Comparison of ENCODE assay signal across 24 cellular contexts in the genomic region with DNA sequence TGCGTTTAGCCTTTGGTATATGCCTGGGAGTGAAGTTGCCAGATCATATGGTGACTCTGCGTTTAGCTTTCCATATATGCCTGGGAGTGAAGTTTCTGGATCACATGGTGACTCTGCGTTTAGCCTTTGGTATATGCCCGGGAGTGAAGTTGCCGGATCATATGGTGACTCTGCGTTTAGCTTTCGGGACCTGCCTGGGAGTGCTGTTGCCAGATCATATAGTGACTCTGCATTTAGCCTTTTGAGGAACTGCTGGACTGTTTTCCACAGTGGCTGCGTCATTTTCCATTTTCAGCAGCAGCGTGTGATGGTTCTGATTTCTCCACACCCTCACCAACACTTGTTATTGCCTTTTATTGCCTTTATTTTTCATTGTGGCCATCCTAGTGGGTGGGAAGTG.
DNase-seq lines count a peak whose midpoint lies in the region; ATAC-seq and TF ChIP-seq lines count a peak whose summit lies in the region.
"Had no signal": no experiment of that assay in that cellular context is flagged by ENCODE, and none has a peak within 500 bp of the region (broad histone marks: within the 10 kb centered on the region; RNA-seq: fewer than 3 reads in every experiment).

No MANE protein-coding gene starts in this region.

- intact Hi-C loops in natural killer cell (cut with micrococcal nuclease): no loop called here
- intact Hi-C loops in dendritic cell treated with granulocyte-macrophage colony-stimulating factor and Interleukin-4, amounts not matched to agents 40 ng/mL and 50 ng/mL, for 4 days (cut with micrococcal nuclease): no loop called here

- in situ Hi-C loops in HAP-1 (cut with MboI; ENCODE audit: low sequenced_read_pairs): no loop called here

- no peaks in the 10 kb centered on the region for H3K4me1 ChIP-seq in HAP-1
- H3K4me1 ChIP-seq: foreskin keratinocyte, vagina had no signal

- H3K27ac Mint-ChIP-seq in natural killer cell (peak overlapping the region; percentile 14 to 58), neural crest cell (ENCODE audit: unreplicated experiment) (peak overlapping the region; percentile 43), HFFc6 (no peak overlapping the region)
- H3K27ac Mint-ChIP-seq in natural killer cell treated with Interleukin-12 subunit alpha and Interleukin-12 subunit beta and Interleukin-15 and Interleukin-18, amount 100 ng/mL, for 72 hours: no peak overlapping the region
- H3K27ac Mint-ChIP-seq in dendritic cell treated with granulocyte-macrophage colony-stimulating factor and Interleukin-4, amounts not matched to agents 40 ng/mL and 50 ng/mL, for 4 days: peak overlapping the region; percentile 66
- H3K27ac Mint-ChIP-seq: activated naive CD4-positive, alpha-beta T cell treated with anti-CD3 and anti-CD28 coated beads for 36 hours; activated T-cell treated with anti-CD3 and anti-CD28 coated beads, Interleukin-2, amount 50 U/mL, for 24 hours; CD4-positive, alpha-beta T cell; nephron progenitor cell had no signal

- no peaks in the 10 kb centered on the region for H3K27me3 ChIP-seq in HAP-1 (ENCODE audit: low read depth)
- H3K27me3 ChIP-seq: dorsolateral prefrontal cortex, foreskin keratinocyte, vagina had no signal

- DNase-seq in natural killer cell: no peak
- DNase-seq in natural killer cell treated with Interleukin-12 subunit alpha and Interleukin-12 subunit beta and Interleukin-15 and Interleukin-18, amount 100 ng/mL, for 72 hours (ENCODE audit: low spot score): no peak
- DNase-seq in neural crest cell (ENCODE audit: low read depth, low spot score): no peak
- DNase-seq in HAP-1 (ENCODE audit: low spot score in 2 of 2): no peak
- DNase-seq in NCI-H748 treated with DMSO at 0.1 percent for 48 hours (lab: John Stamatoyannopoulos, UW): no peak
- no peak for DNase-seq in HFFc6
- no peak for DNase-seq in superior temporal gyrus (ENCODE audit: extremely low spot score)
- DNase-seq: activated CD4-positive, alpha-beta T cell treated with anti-CD3 and anti-CD28 coated beads, Interleukin-2, amount 50 U/mL, for 48 hours; activated naive CD4-positive, alpha-beta T cell treated with anti-CD3 and anti-CD28 coated beads for 36 hours; activated T-cell treated with anti-CD3 and anti-CD28 coated beads, Interleukin-2, amount 50 U/mL, for 24 hours; CD4-positive, alpha-beta T cell; central memory CD4-positive, alpha-beta T cell; DMS 273 treated with DMSO at 0.1 percent for 48 hours; foreskin keratinocyte; kidney glomerular epithelial cell; MM.1S; NCI-H1694 treated with DMSO at 0.1 percent for 48 hours; NCI-H82; nephron progenitor cell; stimulated activated CD4-positive, alpha-beta T cell treated with anti-CD3 and anti-CD28 coated beads, Interleukin-4, amount 100 ng/mL, for 4 hours had no signal

- no peak overlapping the region for H3K4me3 Mint-ChIP-seq in natural killer cell
- H3K4me3 Mint-ChIP-seq in natural killer cell treated with Interleukin-12 subunit alpha and Interleukin-12 subunit beta and Interleukin-15 and Interleukin-18, amount 100 ng/mL, for 72 hours: no peak overlapping the region
- no peak overlapping the region for H3K4me3 Mint-ChIP-seq in dendritic cell treated with granulocyte-macrophage colony-stimulating factor and Interleukin-4, amounts not matched to agents 40 ng/mL and 50 ng/mL, for 4 days
- H3K4me3 Mint-ChIP-seq in neural crest cell: no peak overlapping the region
- no peak overlapping the region for H3K4me3 Mint-ChIP-seq in HFFc6
- H3K4me3 Mint-ChIP-seq: activated naive CD4-positive, alpha-beta T cell treated with anti-CD3 and anti-CD28 coated beads for 36 hours; activated T-cell treated with anti-CD3 and anti-CD28 coated beads, Interleukin-2, amount 50 U/mL, for 24 hours; CD4-positive, alpha-beta T cell; nephron progenitor cell had no signal

- H3K4me3 ChIP-seq in HAP-1: no peak overlapping the region
- H3K4me3 ChIP-seq: dorsolateral prefrontal cortex, vagina had no signal

- no peaks in the 10 kb centered on the region for H3K9me3 ChIP-seq in HAP-1
- H3K9me3 ChIP-seq: vagina had no signal

- no peaks in the 10 kb centered on the region for H3K27me3 Mint-ChIP-seq in natural killer cell (ENCODE audit: low read depth in 2 of 2)
- H3K27me3 Mint-ChIP-seq in natural killer cell treated with Interleukin-12 subunit alpha and Interleukin-12 subunit beta and Interleukin-15 and Interleukin-18, amount 100 ng/mL, for 72 hours: no peaks in the 10 kb centered on the region
- H3K27me3 Mint-ChIP-seq in dendritic cell treated with granulocyte-macrophage colony-stimulating factor and Interleukin-4, amounts not matched to agents 40 ng/mL and 50 ng/mL, for 4 days: no peaks in the 10 kb centered on the region
- H3K27me3 Mint-ChIP-seq in neural crest cell (ENCODE audit: low read depth): no peaks in the 10 kb centered on the region
- peaks cover 1% of the 10 kb centered on the region; the same call in 1 of the 2 replicates for H3K27me3 Mint-ChIP-seq in HFFc6 (ENCODE audit: insufficient read depth)
- H3K27me3 Mint-ChIP-seq: activated T-cell treated with anti-CD3 and anti-CD28 coated beads, Interleukin-2, amount 50 U/mL, for 24 hours; CD4-positive, alpha-beta T cell had no signal

- H3K36me3 ChIP-seq in HAP-1 (replicated peaks): no peaks in the 10 kb centered on the region

- H3K36me3 Mint-ChIP-seq in natural killer cell (peaks cover 7% of the 10 kb centered on the region), neural crest cell (ENCODE audit: low read depth) (no peaks in the 10 kb centered on the region), HFFc6 (ENCODE audit: low read depth) (peaks cover 23% of the 10 kb centered on the region)
- peaks cover 4% of the 10 kb centered on the region for H3K36me3 Mint-ChIP-seq in natural killer cell treated with Interleukin-12 subunit alpha and Interleukin-12 subunit beta and Interleukin-15 and Interleukin-18, amount 100 ng/mL, for 72 hours
- H3K36me3 Mint-ChIP-seq in dendritic cell treated with granulocyte-macrophage colony-stimulating factor and Interleukin-4, amounts not matched to agents 40 ng/mL and 50 ng/mL, for 4 days (ENCODE audit: low read depth): peaks cover 62% of the 10 kb centered on the region

- TF ChIP-seq CTCF in natural killer cell (IDR thresholded peaks at IDR 0.05): no peak
- no peak for TF ChIP-seq CTCF in neural crest cell (conservative IDR thresholded peaks at IDR 0.05)
- TF ChIP-seq CTCF in HFFc6 (IDR thresholded peaks at IDR 0.05): no peak

- H3K4me1 Mint-ChIP-seq in natural killer cell (peaks cover 12 to 14% of the 10 kb centered on the region in 2 donors), neural crest cell (no peaks in the 10 kb centered on the region), HFFc6 (ENCODE audit: low read depth) (no peaks in the 10 kb centered on the region)
- peaks cover 0 to 3% of the 10 kb centered on the region in 2 donors for H3K4me1 Mint-ChIP-seq in natural killer cell treated with Interleukin-12 subunit alpha and Interleukin-12 subunit beta and Interleukin-15 and Interleukin-18, amount 100 ng/mL, for 72 hours (ENCODE audit: low read depth in 2 of 2)
- peaks cover 15% of the 10 kb centered on the region for H3K4me1 Mint-ChIP-seq in dendritic cell treated with granulocyte-macrophage colony-stimulating factor and Interleukin-4, amounts not matched to agents 40 ng/mL and 50 ng/mL, for 4 days (ENCODE audit: low read depth)

- H3K9me3 Mint-ChIP-seq in natural killer cell: no peaks in the 10 kb centered on the region
- no peaks in the 10 kb centered on the region for H3K9me3 Mint-ChIP-seq in natural killer cell treated with Interleukin-12 subunit alpha and Interleukin-12 subunit beta and Interleukin-15 and Interleukin-18, amount 100 ng/mL, for 72 hours
- H3K9me3 Mint-ChIP-seq in dendritic cell treated with granulocyte-macrophage colony-stimulating factor and Interleukin-4, amounts not matched to agents 40 ng/mL and 50 ng/mL, for 4 days: no peaks in the 10 kb centered on the region
- H3K9me3 Mint-ChIP-seq in neural crest cell: no peaks in the 10 kb centered on the region
- H3K9me3 Mint-ChIP-seq in HFFc6: no peaks in the 10 kb centered on the region; the same call in 1 of the 2 replicates
- H3K9me3 Mint-ChIP-seq: activated naive CD4-positive, alpha-beta T cell treated with anti-CD3 and anti-CD28 coated beads for 36 hours; activated T-cell treated with anti-CD3 and anti-CD28 coated beads, Interleukin-2, amount 50 U/mL, for 24 hours; CD4-positive, alpha-beta T cell; nephron progenitor cell had no signal

- no peak for ATAC-seq in natural killer cell
- ATAC-seq in natural killer cell treated with Interleukin-12 subunit alpha and Interleukin-12 subunit beta and Interleukin-15 and Interleukin-18, amount 100 ng/mL, for 72 hours: no peak
- ATAC-seq: foreskin keratinocyte, Panc1 had no signal

Comparison
In these comparisons a context has a peak if more than half of its experiments do, and no peak if none do; other contexts are left out.
1. H3K27ac Mint-ChIP-seq: peak in natural killer cell (2 of 2), dendritic cell treated with granulocyte-macrophage colony-stimulating factor and Interleukin-4, amounts not matched to agents 40 ng/mL and 50 ng/mL, for 4 days (single experiment) and neural crest cell (single experiment); none in natural killer cell treated with Interleukin-12 subunit alpha and Interleukin-12 subunit beta and Interleukin-15 and Interleukin-18, amount 100 ng/mL, for 72 hours (0 of 2) and HFFc6 (single experiment).